ENCODE assay signal across 1 cellular context in the genomic region with DNA sequence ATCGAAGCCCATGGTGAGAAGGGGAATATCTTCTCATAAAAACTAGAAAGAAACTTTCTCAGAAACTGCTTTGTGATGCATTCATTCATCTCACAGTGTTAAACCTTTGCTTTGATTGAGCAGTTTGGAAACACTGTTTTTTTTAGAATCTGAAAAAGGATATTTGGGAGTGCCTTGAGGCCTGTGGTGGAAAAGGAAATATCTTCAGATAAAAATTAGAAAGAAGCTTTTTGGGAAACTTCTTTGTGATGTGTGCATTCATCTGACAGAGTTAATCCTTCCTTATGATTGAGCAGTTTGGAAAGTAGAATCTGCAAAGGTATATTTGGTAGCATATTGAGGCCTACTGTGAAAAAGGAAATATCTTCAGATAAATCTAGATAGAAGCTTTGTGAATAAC.
"Had no signal": no experiment of that assay in that cellular context is flagged by ENCODE, and none has a peak within 500 bp of the region (broad histone marks: within the 10 kb centered on the region; RNA-seq: fewer than 3 reads in every experiment).

No MANE protein-coding gene starts in this region.

- ATAC-seq: GM12878 had no signal

- H3K4me3 ChIP-seq: GM12878 had no signal
